In the genomic region with DNA sequence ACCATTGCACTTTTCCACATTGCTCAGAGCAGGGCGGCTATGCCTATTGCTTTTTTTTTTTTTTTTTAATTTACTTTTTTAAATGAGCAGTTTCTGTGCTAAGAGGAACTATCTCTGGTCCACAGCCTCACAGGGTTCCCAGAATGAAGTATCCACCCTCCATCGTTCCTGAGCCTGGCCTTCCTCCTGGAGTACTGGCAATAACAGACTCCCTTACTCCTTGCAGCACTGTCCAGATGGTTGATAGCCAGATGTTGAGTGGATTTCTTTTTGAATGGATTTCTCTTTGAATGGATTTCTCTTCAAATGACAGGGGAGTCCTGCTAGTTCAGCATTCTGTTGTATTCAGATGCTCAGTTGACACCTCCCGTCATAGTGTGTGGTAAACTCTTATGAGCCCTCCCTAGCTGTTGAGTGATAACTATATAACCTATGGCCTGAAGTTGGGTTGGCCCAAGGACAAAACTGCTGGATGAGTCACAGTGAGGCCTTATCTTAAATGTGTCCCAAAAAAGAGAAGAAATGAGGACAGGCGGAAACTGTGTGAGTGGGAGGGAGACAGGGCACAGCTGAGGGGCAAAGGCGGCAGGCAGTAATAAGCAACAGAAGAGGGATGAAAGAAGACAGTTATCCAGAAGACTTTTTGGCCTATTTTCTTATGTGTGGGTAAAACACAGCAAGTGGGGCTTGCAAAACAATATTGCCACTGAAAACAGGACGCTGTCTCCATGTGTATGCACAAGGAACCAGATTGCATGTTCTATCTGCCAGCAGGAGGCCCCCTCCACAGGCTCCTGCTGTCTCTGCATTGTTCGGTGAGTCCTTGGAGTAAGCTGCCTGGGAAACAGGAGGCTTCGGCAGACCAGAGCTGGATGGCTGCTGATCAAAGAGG, we compare ENCODE assay signal across 1 cellular context.
TF ChIP-seq lines count a peak whose summit lies in the region.

No MANE protein-coding gene starts in this region.

TF ChIP-seq in K562, 482 proteins besides CTCF, POLR2A, EP300 and RAD21 (continued from another document and continues in another):
- TF ChIP-seq, protein P1, sequence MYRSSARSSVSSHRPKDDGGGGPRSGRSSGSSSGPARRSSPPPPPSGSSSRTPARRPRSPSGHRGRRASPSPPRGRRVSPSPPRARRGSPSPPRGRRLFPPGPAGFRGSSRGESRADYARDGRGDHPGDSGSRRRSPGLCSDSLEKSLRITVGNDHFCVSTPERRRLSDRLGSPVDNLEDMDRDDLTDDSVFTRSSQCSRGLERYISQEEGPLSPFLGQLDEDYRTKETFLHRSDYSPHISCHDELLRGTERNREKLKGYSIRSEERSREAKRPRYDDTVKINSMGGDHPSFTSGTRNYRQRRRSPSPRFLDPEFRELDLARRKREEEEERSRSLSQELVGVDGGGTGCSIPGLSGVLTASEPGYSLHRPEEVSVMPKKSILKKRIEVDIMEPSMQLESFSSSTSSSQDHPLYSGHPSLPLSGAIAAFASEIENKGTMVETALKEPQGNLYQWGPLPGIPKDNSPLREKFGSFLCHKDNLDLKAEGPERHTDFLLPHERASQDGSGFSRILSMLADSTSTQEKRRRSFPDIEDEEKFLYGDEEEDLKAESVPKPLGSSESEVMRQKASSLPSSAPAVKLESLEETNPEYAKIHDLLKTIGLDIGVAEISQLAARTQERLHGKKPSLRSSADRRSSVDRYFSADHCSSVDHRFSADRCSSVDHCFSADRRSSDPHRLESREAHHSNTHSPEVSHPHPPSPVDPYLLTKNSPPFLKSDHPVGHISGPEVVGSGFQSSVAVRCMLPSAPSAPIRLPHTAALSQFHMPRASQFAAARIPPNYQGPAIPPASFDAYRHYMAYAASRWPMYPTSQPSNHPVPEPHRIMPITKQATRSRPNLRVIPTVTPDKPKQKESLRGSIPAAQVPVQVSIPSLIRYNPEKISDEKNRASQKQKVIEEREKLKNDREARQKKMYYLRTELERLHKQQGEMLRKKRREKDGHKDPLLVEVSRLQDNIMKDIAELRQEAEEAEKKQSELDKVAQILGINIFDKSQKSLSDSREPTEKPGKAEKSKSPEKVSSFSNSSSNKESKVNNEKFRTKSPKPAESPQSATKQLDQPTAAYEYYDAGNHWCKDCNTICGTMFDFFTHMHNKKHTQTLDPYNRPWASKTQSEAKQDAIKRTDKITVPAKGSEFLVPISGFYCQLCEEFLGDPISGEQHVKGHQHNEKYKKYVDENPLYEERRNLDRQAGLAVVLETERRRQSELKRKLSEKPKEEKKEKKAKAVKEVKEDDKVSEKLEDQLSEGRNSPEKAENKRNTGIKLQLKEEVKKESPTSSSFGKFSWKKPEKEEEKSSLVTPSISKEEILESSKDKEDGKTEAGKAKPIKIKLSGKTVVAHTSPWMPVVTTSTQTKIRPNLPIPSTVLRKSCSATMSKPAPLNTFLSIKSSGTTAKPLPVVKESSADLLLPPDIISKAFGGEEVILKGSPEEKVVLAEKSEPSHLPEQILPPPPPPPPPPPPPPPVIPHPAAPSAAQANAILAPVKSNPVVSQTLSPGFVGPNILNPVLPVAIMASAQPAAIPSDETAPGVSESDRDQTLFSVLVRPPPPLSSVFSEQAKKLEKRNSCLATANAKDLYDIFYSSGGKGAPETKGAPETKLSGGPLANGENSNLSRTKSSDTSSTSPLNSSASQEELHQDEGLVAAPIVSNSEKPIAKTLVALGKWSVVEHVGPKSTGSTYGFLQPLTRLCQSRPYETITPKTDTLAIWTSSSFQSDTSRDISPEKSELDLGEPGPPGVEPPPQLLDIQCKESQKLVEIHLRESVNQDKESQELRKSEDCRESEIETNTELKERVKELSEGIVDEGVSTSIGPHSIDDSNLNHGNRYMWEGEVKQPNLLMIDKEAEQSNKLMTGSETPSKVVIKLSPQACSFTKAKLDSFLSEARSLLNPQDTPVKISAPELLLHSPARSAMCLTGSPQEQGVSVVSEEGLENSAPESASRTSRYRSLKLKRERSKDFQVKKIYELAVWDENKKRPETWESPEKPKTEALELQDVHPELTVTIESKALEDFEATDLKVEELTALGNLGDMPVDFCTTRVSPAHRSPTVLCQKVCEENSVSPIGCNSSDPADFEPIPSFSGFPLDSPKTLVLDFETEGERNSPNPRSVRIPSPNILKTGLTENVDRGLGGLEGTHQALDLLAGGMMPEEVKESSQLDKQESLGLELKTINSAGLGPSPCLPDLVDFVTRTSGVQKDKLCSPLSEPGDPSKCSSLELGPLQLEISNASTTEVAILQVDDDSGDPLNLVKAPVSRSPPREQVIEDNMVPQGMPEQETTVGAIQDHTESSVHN (IDR thresholded peaks at IDR 0.05; ENCODE audit: borderline replicate concordance in 1 of 2, low read depth in 1 of 2): peak in 1 of 2 experiments; percentile 75; a peak in 1 of 4 replicates
- TF ChIP-seq MTA2 (IDR thresholded peaks at IDR 0.05; ENCODE audit: low read depth): no peak
- TF ChIP-seq ADNP (tag; IDR thresholded peaks at IDR 0.05): no peak
- peak; percentile 98 for TF ChIP-seq JUND (IDR thresholded peaks at IDR 0.05; ENCODE audit: borderline replicate concordance, low read depth, low read length)
- TF ChIP-seq JUND (tag; IDR thresholded peaks at IDR 0.05; ENCODE audit: borderline replicate concordance, low read depth, low read length): peak; percentile 97; the same call in 2 of the 3 replicates
- TF ChIP-seq RFX7 (CRISPR knock-in tag; IDR thresholded peaks at IDR 0.05): no peak
- TF ChIP-seq NCOA1 (IDR thresholded peaks at IDR 0.05; ENCODE audit: low read depth): peak; percentile 76; the same call in 1 of the 2 replicates
- TF ChIP-seq ILF3 (IDR thresholded peaks at IDR 0.05; ENCODE audit: borderline replicate concordance): no peak
- no peak for TF ChIP-seq BHLHE40 (IDR thresholded peaks at IDR 0.05; ENCODE audit: low read length)
- no peak for TF ChIP-seq POLR3G (IDR thresholded peaks at IDR 0.05; ENCODE audit: extremely low read depth, insufficient read length, insufficient replicate concordance)
- TF ChIP-seq BCOR (IDR thresholded peaks at IDR 0.05): no peak
- peak; percentile 57 for TF ChIP-seq HMGN3 (IDR thresholded peaks at IDR 0.05; ENCODE audit: borderline replicate concordance, extremely low read depth, insufficient read length, low read depth, low read length)
- peak; percentile 57 for TF ChIP-seq CBFA2T2 (conservative IDR thresholded peaks at IDR 0.05)
- TF ChIP-seq, protein P2, sequence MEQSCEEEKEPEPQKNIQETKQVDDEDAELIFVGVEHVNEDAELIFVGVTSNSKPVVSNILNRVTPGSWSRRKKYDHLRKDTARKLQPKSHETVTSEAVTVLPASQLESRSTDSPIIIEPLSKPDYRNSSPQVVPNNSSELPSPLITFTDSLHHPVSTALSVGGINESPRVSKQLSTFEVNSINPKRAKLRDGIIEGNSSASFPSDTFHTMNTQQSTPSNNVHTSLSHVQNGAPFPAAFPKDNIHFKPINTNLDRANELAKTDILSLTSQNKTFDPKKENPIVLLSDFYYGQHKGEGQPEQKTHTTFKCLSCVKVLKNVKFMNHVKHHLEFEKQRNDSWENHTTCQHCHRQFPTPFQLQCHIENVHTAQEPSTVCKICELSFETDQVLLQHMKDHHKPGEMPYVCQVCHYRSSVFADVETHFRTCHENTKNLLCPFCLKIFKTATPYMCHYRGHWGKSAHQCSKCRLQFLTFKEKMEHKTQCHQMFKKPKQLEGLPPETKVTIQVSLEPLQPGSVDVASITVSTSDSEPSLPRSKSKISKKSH (CRISPR knock-in tag; IDR thresholded peaks at IDR 0.05): no peak
- TF ChIP-seq XRCC5 (IDR thresholded peaks at IDR 0.05; ENCODE audit: low read depth, low read length): 0 out of 2 replicates have a peak, but pooled peaks have one; percentile 8
- TF ChIP-seq HDAC1 (IDR thresholded peaks at IDR 0.05): peak in 1 of 2 experiments; percentile 49; a peak in 1 of 4 replicates
- TF ChIP-seq NCOA4 (IDR thresholded peaks at IDR 0.05; ENCODE audit: partially characterized antibody): no peak
- no peak for TF ChIP-seq NCOA6 (IDR thresholded peaks at IDR 0.05)
- TF ChIP-seq HDGF (IDR thresholded peaks at IDR 0.05): no peak
- no peak for TF ChIP-seq ZNF282 (CRISPR knock-in tag; IDR thresholded peaks at IDR 0.05)
- no peak for TF ChIP-seq ETS2 (tag; IDR thresholded peaks at IDR 0.05; ENCODE audit: borderline replicate concordance, poor library complexity, severe bottlenecking)
- TF ChIP-seq ZNF717 (CRISPR knock-in tag; IDR thresholded peaks at IDR 0.05): no peak
- no peak for TF ChIP-seq NR2C2 (CRISPR knock-in tag; IDR thresholded peaks at IDR 0.05)
- TF ChIP-seq NR2C2 (tag; IDR thresholded peaks at IDR 0.05): peak; percentile 70
- TF ChIP-seq MTA1 (IDR thresholded peaks at IDR 0.05; ENCODE audit: borderline replicate concordance): 0 out of 2 replicates have a peak, but pooled peaks have one; percentile 18
- TF ChIP-seq SMARCA4 (IDR thresholded peaks at IDR 0.05): peak; percentile 91
- peak; percentile 77 for TF ChIP-seq LEF1 (IDR thresholded peaks at IDR 0.05)
- no peak for TF ChIP-seq ELF2 (CRISPR knock-in tag; IDR thresholded peaks at IDR 0.05)
- TF ChIP-seq RBBP5 (IDR thresholded peaks at IDR 0.05; ENCODE audit: borderline replicate concordance, insufficient read depth, low read length, poor library complexity, severe bottlenecking): no peak
- peak; percentile 43 to 73; a peak in 3 of 4 replicates for TF ChIP-seq KDM1A (IDR thresholded peaks at IDR 0.05)
- TF ChIP-seq NR2F6 (CRISPR knock-in tag; IDR thresholded peaks at IDR 0.05): no peak
- TF ChIP-seq, protein P3, sequence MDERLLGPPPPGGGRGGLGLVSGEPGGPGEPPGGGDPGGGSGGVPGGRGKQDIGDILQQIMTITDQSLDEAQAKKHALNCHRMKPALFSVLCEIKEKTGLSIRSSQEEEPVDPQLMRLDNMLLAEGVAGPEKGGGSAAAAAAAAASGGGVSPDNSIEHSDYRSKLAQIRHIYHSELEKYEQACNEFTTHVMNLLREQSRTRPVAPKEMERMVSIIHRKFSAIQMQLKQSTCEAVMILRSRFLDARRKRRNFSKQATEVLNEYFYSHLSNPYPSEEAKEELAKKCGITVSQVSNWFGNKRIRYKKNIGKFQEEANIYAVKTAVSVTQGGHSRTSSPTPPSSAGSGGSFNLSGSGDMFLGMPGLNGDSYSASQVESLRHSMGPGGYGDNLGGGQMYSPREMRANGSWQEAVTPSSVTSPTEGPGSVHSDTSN (CRISPR knock-in tag; IDR thresholded peaks at IDR 0.05; ENCODE audit: low read depth): no peak
- TF ChIP-seq, protein P3 (tag; conservative IDR thresholded peaks at IDR 0.05; ENCODE audit: low read depth): peak; percentile 79
- TF ChIP-seq, protein P4, sequence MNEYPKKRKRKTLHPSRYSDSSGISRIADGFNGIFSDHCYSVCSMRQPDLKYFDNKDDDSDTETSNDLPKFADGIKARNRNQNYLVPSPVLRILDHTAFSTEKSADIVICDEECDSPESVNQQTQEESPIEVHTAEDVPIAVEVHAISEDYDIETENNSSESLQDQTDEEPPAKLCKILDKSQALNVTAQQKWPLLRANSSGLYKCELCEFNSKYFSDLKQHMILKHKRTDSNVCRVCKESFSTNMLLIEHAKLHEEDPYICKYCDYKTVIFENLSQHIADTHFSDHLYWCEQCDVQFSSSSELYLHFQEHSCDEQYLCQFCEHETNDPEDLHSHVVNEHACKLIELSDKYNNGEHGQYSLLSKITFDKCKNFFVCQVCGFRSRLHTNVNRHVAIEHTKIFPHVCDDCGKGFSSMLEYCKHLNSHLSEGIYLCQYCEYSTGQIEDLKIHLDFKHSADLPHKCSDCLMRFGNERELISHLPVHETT (CRISPR knock-in tag; conservative IDR thresholded peaks at IDR 0.05 in 1 of 2, IDR thresholded peaks at IDR 0.05 in 1 of 2): no peak
- TF ChIP-seq, protein P5, sequence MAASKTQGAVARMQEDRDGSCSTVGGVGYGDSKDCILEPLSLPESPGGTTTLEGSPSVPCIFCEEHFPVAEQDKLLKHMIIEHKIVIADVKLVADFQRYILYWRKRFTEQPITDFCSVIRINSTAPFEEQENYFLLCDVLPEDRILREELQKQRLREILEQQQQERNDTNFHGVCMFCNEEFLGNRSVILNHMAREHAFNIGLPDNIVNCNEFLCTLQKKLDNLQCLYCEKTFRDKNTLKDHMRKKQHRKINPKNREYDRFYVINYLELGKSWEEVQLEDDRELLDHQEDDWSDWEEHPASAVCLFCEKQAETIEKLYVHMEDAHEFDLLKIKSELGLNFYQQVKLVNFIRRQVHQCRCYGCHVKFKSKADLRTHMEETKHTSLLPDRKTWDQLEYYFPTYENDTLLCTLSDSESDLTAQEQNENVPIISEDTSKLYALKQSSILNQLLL (CRISPR knock-in tag; IDR thresholded peaks at IDR 0.05; ENCODE audit: borderline replicate concordance): no peak
- TF ChIP-seq RB1 (IDR thresholded peaks at IDR 0.05; ENCODE audit: low read depth): no peak
- TF ChIP-seq MAZ (CRISPR knock-in tag; conservative IDR thresholded peaks at IDR 0.05 in 1 of 2, IDR thresholded peaks at IDR 0.05 in 1 of 2): 0 out of 4 replicates have a peak, but pooled peaks of 1 of the 2 experiments have one; percentile 25
- TF ChIP-seq, protein P6, sequence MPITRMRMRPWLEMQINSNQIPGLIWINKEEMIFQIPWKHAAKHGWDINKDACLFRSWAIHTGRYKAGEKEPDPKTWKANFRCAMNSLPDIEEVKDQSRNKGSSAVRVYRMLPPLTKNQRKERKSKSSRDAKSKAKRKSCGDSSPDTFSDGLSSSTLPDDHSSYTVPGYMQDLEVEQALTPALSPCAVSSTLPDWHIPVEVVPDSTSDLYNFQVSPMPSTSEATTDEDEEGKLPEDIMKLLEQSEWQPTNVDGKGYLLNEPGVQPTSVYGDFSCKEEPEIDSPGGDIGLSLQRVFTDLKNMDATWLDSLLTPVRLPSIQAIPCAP (CRISPR knock-in tag; IDR thresholded peaks at IDR 0.05; ENCODE audit: borderline replicate concordance): no peak
- TF ChIP-seq SRSF3 (IDR thresholded peaks at IDR 0.05; ENCODE audit: insufficient read depth, low read length): no peak
- TF ChIP-seq, protein P7, sequence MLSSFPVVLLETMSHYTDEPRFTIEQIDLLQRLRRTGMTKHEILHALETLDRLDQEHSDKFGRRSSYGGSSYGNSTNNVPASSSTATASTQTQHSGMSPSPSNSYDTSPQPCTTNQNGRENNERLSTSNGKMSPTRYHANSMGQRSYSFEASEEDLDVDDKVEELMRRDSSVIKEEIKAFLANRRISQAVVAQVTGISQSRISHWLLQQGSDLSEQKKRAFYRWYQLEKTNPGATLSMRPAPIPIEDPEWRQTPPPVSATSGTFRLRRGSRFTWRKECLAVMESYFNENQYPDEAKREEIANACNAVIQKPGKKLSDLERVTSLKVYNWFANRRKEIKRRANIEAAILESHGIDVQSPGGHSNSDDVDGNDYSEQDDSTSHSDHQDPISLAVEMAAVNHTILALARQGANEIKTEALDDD (IDR thresholded peaks at IDR 0.05): peak; percentile 90
- no peak for TF ChIP-seq EHMT2 (IDR thresholded peaks at IDR 0.05)
- TF ChIP-seq ZNF316 (IDR thresholded peaks at IDR 0.05): 0 out of 2 replicates have a peak, but pooled peaks have one; percentile 36
- TF ChIP-seq MTA3 (IDR thresholded peaks at IDR 0.05; ENCODE audit: borderline replicate concordance): peak; percentile 52; the same call in 1 of the 2 replicates
